ENCODE assay signal across 8 cellular contexts in the genomic region with DNA sequence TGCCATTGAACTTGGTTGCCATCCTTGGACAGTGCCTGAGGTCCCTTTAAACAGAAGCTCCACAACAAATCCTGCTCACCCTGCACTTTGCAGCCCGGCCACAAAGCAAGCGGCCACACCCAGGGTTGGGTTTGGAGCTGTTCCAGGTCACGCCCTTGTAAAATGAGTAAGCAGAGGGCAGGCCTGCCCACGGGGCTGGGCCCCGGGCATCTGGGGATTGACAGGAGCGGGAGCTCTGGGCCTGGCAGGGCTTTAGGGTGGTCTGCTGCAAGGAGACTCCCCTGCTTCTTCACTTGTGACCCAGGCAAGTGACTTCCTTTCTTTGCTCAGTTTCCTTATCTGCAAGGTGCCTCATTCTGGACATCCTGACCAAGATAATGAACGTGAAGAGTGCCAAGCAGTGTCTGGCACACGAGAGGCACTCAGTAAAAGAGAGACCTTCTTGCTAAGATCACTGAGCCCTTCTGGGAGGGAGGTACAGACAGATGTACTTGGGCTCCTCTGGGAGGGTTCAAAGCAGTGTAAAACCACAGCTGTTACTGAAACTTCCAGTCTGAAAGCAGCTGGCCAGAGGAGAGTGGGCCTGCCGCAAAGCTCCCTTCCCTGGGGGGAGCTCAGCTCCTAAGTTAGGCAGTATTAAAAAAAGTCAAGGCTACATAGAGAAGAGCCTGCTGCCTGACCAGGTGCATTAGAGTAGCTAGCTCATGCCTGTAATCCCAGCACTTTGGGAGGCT. TPM values are rescaled to one million over a fixed set of nuclear protein-coding genes. Genes with fewer than 3 reads are reported as not detected.
A peak's percentile ranks its signal among the peaks of the same experiment; 100 is the strongest.
DNase-seq lines count a peak whose midpoint lies in the region; ATAC-seq and TF ChIP-seq lines count a peak whose summit lies in the region.

No MANE protein-coding gene starts in this region.

- H3K4me2 ChIP-seq in osteoblast (ENCODE audit: insufficient read depth, low read length): peak overlapping the region; percentile 34

- H2AFZ ChIP-seq in osteoblast (ENCODE audit: low read length): peak overlapping the region; percentile 37

- no peak for TF ChIP-seq CTCF in osteoblast (IDR thresholded peaks at IDR 0.05; ENCODE audit: extremely low read depth, low read depth, low read length)

- peak; percentile 33 for ATAC-seq in HG03457 (IDR thresholded peaks at IDR 0.05; ENCODE audit: unreplicated experiment)

- H3K36me3 ChIP-seq in esophagus (ENCODE audit: control insufficient read depth in 2 of 2, insufficient read depth in 2 of 2, low read length in 1 of 2): no peaks in the 10 kb centered on the region
- H3K36me3 ChIP-seq in osteoblast (ENCODE audit: insufficient read depth, low read length): no peaks in the 10 kb centered on the region

- DNase-seq in SKM-1 treated with dmso at 0.1 percent for 144 hours (lab: John Stamatoyannopoulos, UW; ENCODE audit: unreplicated experiment) (peak; percentile 6), SKM-1 (lab: John Stamatoyannopoulos, UW; ENCODE audit: unreplicated experiment) (no peak), NCI-H82 (lab: John Stamatoyannopoulos, UW) (peak; percentile 86), osteoblast (ENCODE audit: insufficient read length, low spot score, missing footprints) (peak; percentile 96), ureter (ENCODE audit: low spot score) (peak; percentile 92)
- peak; percentile 89 for DNase-seq in activated CD8-positive, alpha-beta memory T cell treated with anti-CD3 and anti-CD28 coated beads for 24 hours

- H3K9me3 ChIP-seq in esophagus (ENCODE audit: control insufficient read depth in 2 of 2, insufficient read depth in 1 of 2, low read depth in 1 of 2, low read length in 1 of 2) (no peaks in the 10 kb centered on the region), osteoblast (ENCODE audit: low read depth, low read length) (no peaks in the 10 kb centered on the region)

- H3K27ac ChIP-seq in esophagus (ENCODE audit: low read depth in 2 of 2, low read length in 1 of 2): peak overlapping the region; percentile 87 to 91
- H3K27ac ChIP-seq in osteoblast (ENCODE audit: low read depth, low read length): no peak overlapping the region

- 7 to 8% methylated on average over 9 of the region's 9 CpGs for WGBS in esophagus, 2 donors

- H3K27me3 ChIP-seq in esophagus (ENCODE audit: control insufficient read depth in 1 of 2, insufficient read depth in 2 of 2, low read length in 2 of 2) (no peaks in the 10 kb centered on the region), osteoblast (ENCODE audit: insufficient read depth, low read length) (no peaks in the 10 kb centered on the region)

- peaks cover 2 to 31% of the 10 kb centered on the region in 2 donors for H3K4me1 ChIP-seq in esophagus (ENCODE audit: control insufficient read depth in 2 of 2, insufficient read depth in 2 of 2, low read length in 1 of 2)
- peaks cover 18% of the 10 kb centered on the region for H3K4me1 ChIP-seq in osteoblast (ENCODE audit: insufficient read depth, low read length)

- H3K4me3 ChIP-seq in esophagus (ENCODE audit: low read depth in 1 of 2, low read length in 2 of 2) (no peak overlapping the region), osteoblast (ENCODE audit: insufficient read depth, low read length) (no peak overlapping the region)

- H3K79me2 ChIP-seq in osteoblast (ENCODE audit: insufficient read depth, low read length): no peaks in the 10 kb centered on the region

- H4K20me1 ChIP-seq in osteoblast (ENCODE audit: insufficient read depth, low read length): no peaks in the 10 kb centered on the region

RNA-seq across cellular contexts. Expression of a gene that starts 2.6 kb away (rescaled TPM):
- polyA plus RNA-seq in esophagus: 1 to 10 TPM; 5.4 to 7.4 TPM
- total RNA-seq in osteoblast (under 0.01 and 0.29 TPM in 2 replicates), ureter (0.52 TPM)

RNA-seq across cellular contexts. Expression of a gene that starts 30.9 kb away (rescaled TPM):
- polyA plus RNA-seq in esophagus: 10 to 100 TPM; 24.4 to 44.2 TPM
- total RNA-seq in osteoblast (177 and 240 TPM in 2 replicates), ureter (81.0 TPM)

RNA-seq across cellular contexts. Expression of a gene that starts 44.4 kb away (rescaled TPM):
- polyA plus RNA-seq in esophagus: 10 to 100 TPM; 32.0 to 32.8 TPM
- total RNA-seq in osteoblast (107 and 119 TPM in 2 replicates), ureter (44.4 TPM)
